Comparison of ENCODE assay signal across 16 cellular contexts in the genomic region with DNA sequence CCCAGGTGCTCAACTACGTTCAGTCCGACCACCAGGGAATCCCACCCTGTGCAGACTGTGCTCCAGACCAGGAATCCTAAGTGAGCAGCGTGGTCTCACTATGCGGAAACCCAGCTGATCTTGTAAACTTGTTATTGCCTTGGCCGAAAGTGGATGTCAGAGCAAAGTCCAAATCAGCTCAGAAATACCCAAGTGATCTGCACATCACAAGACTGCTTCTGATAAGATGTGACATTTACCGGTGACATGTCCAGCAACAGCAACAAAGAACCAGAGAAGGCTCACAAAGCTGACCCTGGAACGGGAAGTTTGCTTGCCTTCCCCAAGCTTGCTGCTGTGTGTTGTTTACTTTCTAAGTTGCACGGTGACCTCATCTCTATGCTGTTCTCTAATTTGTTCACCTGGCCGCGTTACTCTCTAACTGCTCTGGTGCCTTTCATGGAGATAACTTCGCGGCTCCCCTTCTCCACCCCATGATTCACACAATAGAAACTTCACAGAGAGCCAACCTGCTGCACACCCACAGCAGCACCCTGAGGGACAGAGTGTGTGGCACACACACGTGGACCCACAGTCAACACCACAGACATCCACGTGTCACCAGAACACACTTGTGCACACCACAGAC. TPM values are rescaled to one million over a fixed set of nuclear protein-coding genes. Genes with fewer than 3 reads are reported as not detected.
A peak's percentile ranks its signal among the peaks of the same experiment; 100 is the strongest.
DNase-seq lines count a peak whose midpoint lies in the region; ATAC-seq, FAIRE-seq and TF ChIP-seq lines count a peak whose summit lies in the region.
"Had no signal": no experiment of that assay in that cellular context is flagged by ENCODE, and none has a peak within 500 bp of the region (broad histone marks: within the 10 kb centered on the region; RNA-seq: fewer than 3 reads in every experiment).

No MANE protein-coding gene starts in this region.

- no peaks in the 10 kb centered on the region for H3K27me3 Mint-ChIP-seq in Caco-2 (ENCODE audit: insufficient read depth, unreplicated experiment)

- no peak for TF ChIP-seq POLR2A in suprapubic skin (IDR thresholded peaks at IDR 0.05)

- POLR2A ChIA-PET in Caco-2 (lab: Charles Lee): interaction anchor here (0.6 to 1.1 kb wide), 3 partner anchors 14 to 26 kb away, joined by 3 read pairs; no protein-coding TSS in a partner anchor

- peak overlapping the region; percentile 74 for H3K4me3 Mint-ChIP-seq in Caco-2 (ENCODE audit: unreplicated experiment)
- H3K4me3 Mint-ChIP-seq: activated naive CD4-positive, alpha-beta T cell treated with anti-CD3 and anti-CD28 coated beads for 36 hours; stimulated activated naive CD8-positive, alpha-beta T cell treated with anti-CD3 and anti-CD28 coated beads, Interleukin-15, amount 100 ng/mL, for 72 hours had no signal

- CTCF ChIA-PET in Caco-2 (lab: Charles Lee): interaction anchor here (0.6 to 1.9 kb wide), 7 partner anchors 8 to 734 kb away, joined by 3 to 15 read pairs (median 5); no protein-coding TSS in a partner anchor

- ATAC-seq in pancreas (peak; percentile 72 to 88 (median 78)), HG02884 (IDR thresholded peaks at IDR 0.05; ENCODE audit: unreplicated experiment) (no peak)
- ATAC-seq: stimulated activated naive CD8-positive, alpha-beta T cell treated with anti-CD3 and anti-CD28 coated beads, Interleukin-15, amount 100 ng/mL, for 72 hours had no signal

- no peaks in the 10 kb centered on the region for H3K36me3 Mint-ChIP-seq in Caco-2 (ENCODE audit: insufficient read depth, unreplicated experiment)

- BruUV-seq in Caco-2 (replicated peaks; lab: Mats Ljungman, UMichigan): no TSS peak

- no peak for TF ChIP-seq CTCF in Caco-2 (IDR thresholded peaks at IDR 0.05; ENCODE audit: insufficient read depth in 1 of 2, low read depth in 1 of 2, low read length in 1 of 2, severe bottlenecking in 1 of 2, unreplicated experiment in 1 of 2)
- no peak for TF ChIP-seq CTCF in dorsolateral prefrontal cortex (IDR thresholded peaks at IDR 0.05 in 54 of 56, conservative IDR thresholded peaks at IDR 0.05 in 2 of 56; ENCODE audit: low read depth in 1 of 56, partially characterized antibody in 56 of 56)
- TF ChIP-seq CTCF in pancreas (IDR thresholded peaks at IDR 0.05): no peak
- no peak for TF ChIP-seq CTCF in suprapubic skin (IDR thresholded peaks at IDR 0.05)

- DNase-seq in Caco-2 (peak; percentile 64 to 76), NCI-H510A treated with DMSO at 0.1 percent for 48 hours (lab: John Stamatoyannopoulos, UW) (peak; percentile 81), dorsolateral prefrontal cortex (peak in 1 of 10 donors; percentile 30), pancreas (peak in 3 of 6 donors; percentile 34 to 47 (median 43)), suprapubic skin (ENCODE audit: low spot score in 2 of 2) (no peak), AG08396 (ENCODE audit: low spot score) (no peak), NCI-H446 (lab: John Stamatoyannopoulos, UW) (no peak)
- DNase-seq: activated naive CD4-positive, alpha-beta T cell treated with anti-CD3 and anti-CD28 coated beads for 36 hours; GDM1; NCI-H2171 treated with DMSO at 0.1 percent for 48 hours; stimulated activated naive CD8-positive, alpha-beta T cell treated with anti-CD3 and anti-CD28 coated beads, Interleukin-15, amount 100 ng/mL, for 72 hours had no signal

- H3K9me3 ChIP-seq in Caco-2 (no peaks in the 10 kb centered on the region), pancreas (no peaks in the 10 kb centered on the region), suprapubic skin (no peaks in the 10 kb centered on the region)

- no peak for FAIRE-seq in pancreas (lab: Jason Lieb, UNC)
- FAIRE-seq: TTC549 had no signal

- no peaks in the 10 kb centered on the region for H3K9me3 Mint-ChIP-seq in Caco-2 (ENCODE audit: unreplicated experiment)
- H3K9me3 Mint-ChIP-seq: activated naive CD4-positive, alpha-beta T cell treated with anti-CD3 and anti-CD28 coated beads for 36 hours; stimulated activated naive CD8-positive, alpha-beta T cell treated with anti-CD3 and anti-CD28 coated beads, Interleukin-15, amount 100 ng/mL, for 72 hours had no signal

- no peak for TF ChIP-seq EP300 in suprapubic skin (IDR thresholded peaks at IDR 0.05)

- intact Hi-C loops in Caco-2 (cut with micrococcal nuclease; ENCODE audit: unreplicated experiment): no loop called here
- intact Hi-C loops in dorsolateral prefrontal cortex (cut with DNase I): no loop called here
- intact Hi-C loops in pancreas (cut with DNase I): no loop called here

- H3K27ac ChIP-seq in dorsolateral prefrontal cortex (peak overlapping the region in 57 of 59 donors; percentile 40 to 95 (median 85)), pancreas (peak overlapping the region in 2 of 4 donors; percentile 50 to 86), suprapubic skin (no peak overlapping the region)

- WGBS in pancreas, 2 donors: 34 to 37% methylated on average over 14 of the region's 14 CpGs
- WGBS in suprapubic skin: 80% methylated on average over 14 of the region's 14 CpGs

- H3K27me3 ChIP-seq in Caco-2 (replicated peaks; ENCODE audit: control insufficient read depth, insufficient read depth, low read length): no peaks in the 10 kb centered on the region
- H3K27me3 ChIP-seq in dorsolateral prefrontal cortex: peaks cover 0 to 6% (median 0%) of the 10 kb centered on the region in 45 donors
- no peaks in the 10 kb centered on the region for H3K27me3 ChIP-seq in pancreas
- peaks cover 29% of the 10 kb centered on the region for H3K27me3 ChIP-seq in suprapubic skin

- H3K4me1 ChIP-seq in Caco-2: peaks cover 31% of the 10 kb centered on the region
- peaks cover 0 to 17% (median 16%) of the 10 kb centered on the region in 3 donors for H3K4me1 ChIP-seq in pancreas
- peaks cover 13% of the 10 kb centered on the region for H3K4me1 ChIP-seq in suprapubic skin

- H3K4me3 ChIP-seq in Caco-2 (ENCODE audit: low read depth, low read length) (peak overlapping the region; percentile 9; the same call in 1 of the 2 replicates), dorsolateral prefrontal cortex (no peak overlapping the region), pancreas (peak overlapping the region in 2 of 4 donors; percentile 6 to 33), suprapubic skin (no peak overlapping the region)

- peaks cover 21% of the 10 kb centered on the region for H3K4me1 Mint-ChIP-seq in Caco-2 (ENCODE audit: low read depth, unreplicated experiment)

- peak overlapping the region; percentile 82 for H3K27ac Mint-ChIP-seq in Caco-2 (ENCODE audit: unreplicated experiment)
- H3K27ac Mint-ChIP-seq: activated naive CD4-positive, alpha-beta T cell treated with anti-CD3 and anti-CD28 coated beads for 36 hours; stimulated activated naive CD8-positive, alpha-beta T cell treated with anti-CD3 and anti-CD28 coated beads, Interleukin-15, amount 100 ng/mL, for 72 hours had no signal

- H3K36me3 ChIP-seq in Caco-2 (ENCODE audit: control insufficient read depth, insufficient read depth, low read length) (no peaks in the 10 kb centered on the region), pancreas (no peaks in the 10 kb centered on the region), suprapubic skin (no peaks in the 10 kb centered on the region)

RNA-seq across cellular contexts. Expression of a gene that starts 1.7 kb away (rescaled TPM):
- total RNA-seq in Caco-2 (2022) (0.50 and 0.53 TPM in 2 replicates), dorsolateral prefrontal cortex (under 1 TPM in 42 of 120 experiments, not detected in 78; 0.10 to 0.56 (median 0.18) TPM), pancreas (10 to 100 TPM in 2 of 6 donors, under 1 TPM in 4; 0.13 to 37.5 (median 0.38) TPM), suprapubic skin (under 1 TPM in 1 of 4 donors, not detected in 3; 0.11 TPM)
- polyA plus RNA-seq in pancreas: 1 to 10 TPM in 1 of 2 donors, under 1 TPM in 1; 0.12 to 1.1 TPM
- total RNA-seq: activated CD8-positive, alpha-beta memory T cell treated with anti-CD3 and anti-CD28 coated beads for 36 hours; activated naive CD4-positive, alpha-beta T cell treated with anti-CD3 and anti-CD28 coated beads for 36 hours; chondrocyte; LHCN-M2 had no signal

RNA-seq across cellular contexts. Expression of a gene that starts 52.5 kb away (rescaled TPM):
- total RNA-seq in Caco-2 (2022) (0.52 and 0.79 TPM in 2 replicates), dorsolateral prefrontal cortex (1 to 10 TPM in 57 of 120 experiments, under 1 TPM in 57, not detected in 6; 0.31 to 4.0 (median 1.0) TPM), pancreas (1 to 10 TPM in 2 of 6 donors, under 1 TPM in 4; 0.16 to 4.6 (median 0.47) TPM), suprapubic skin (10 to 100 TPM in 2 of 4 donors, 1 to 10 TPM in 2; 5.9 to 13.0 (median 9.5) TPM)
- polyA plus RNA-seq in pancreas: 1 to 10 TPM; 1.7 to 2.2 TPM
- total RNA-seq: chondrocyte had no signal

Comparison
In these comparisons a context has a peak if more than half of its experiments do, and no peak if none do; other contexts are left out.
1. DNase-seq: peak in Caco-2 (2 of 2) and NCI-H510A treated with DMSO at 0.1 percent for 48 hours (single experiment); none in suprapubic skin (0 of 2), AG08396 (single experiment) and NCI-H446 (0 of 2).